In genomic region chrX:47649302-47649701, GRCh38 we compare ENCODE assay signal across 8 cellular contexts. TPM values are rescaled to one million over a fixed set of nuclear protein-coding genes. Genes with fewer than 3 reads are reported as not detected.
DNase-seq lines count a peak whose midpoint lies in the region; ATAC-seq, FAIRE-seq and TF ChIP-seq lines count a peak whose summit lies in the region.
"Had no signal": no experiment of that assay in that cellular context is flagged by ENCODE, and none has a peak within 500 bp of the region (broad histone marks: within the 10 kb centered on the region; RNA-seq: fewer than 3 reads in every experiment).

No MANE protein-coding gene starts in this region.

- FAIRE-seq in small intestine (lab: Jason Lieb, UNC): no peak

- H3K9me3 ChIP-seq in HAP-1 (no peaks in the 10 kb centered on the region), WERI-Rb-1 (ENCODE audit: severe bottlenecking) (no peaks in the 10 kb centered on the region), gastroesophageal sphincter (no peaks in the 10 kb centered on the region), small intestine (ENCODE audit: control insufficient read depth, low read depth) (no peaks in the 10 kb centered on the region)

- TF ChIP-seq EP300 in gastroesophageal sphincter (IDR thresholded peaks at IDR 0.05): no peak

- 10 to 20% methylated on average over 1 to 5 of the region's 7 CpGs for WGBS in gastroesophageal sphincter (ENCODE audit: low coverage in 1 of 2), 2 donors
- 7 to 56% (median 10%) methylated on average over 7 of the region's 7 CpGs for WGBS in small intestine, 3 donors

- H3K36me3 ChIP-seq in HAP-1 (replicated peaks) (peaks cover 29% of the 10 kb centered on the region), WERI-Rb-1 (peaks cover 6% of the 10 kb centered on the region; the same call in 1 of the 2 replicates), gastroesophageal sphincter (peaks cover 0 to 19% of the 10 kb centered on the region in 2 donors), small intestine (ENCODE audit: control insufficient read depth in 2 of 2, insufficient read depth in 2 of 2, low read length in 2 of 2) (no peaks in the 10 kb centered on the region)

- H3K27me3 ChIP-seq in HAP-1 (ENCODE audit: low read depth) (no peaks in the 10 kb centered on the region), WERI-Rb-1 (ENCODE audit: insufficient read depth, low read depth, severe bottlenecking) (peaks cover 5% of the 10 kb centered on the region), gastroesophageal sphincter (no peaks in the 10 kb centered on the region), small intestine (ENCODE audit: control insufficient read depth in 2 of 2, insufficient read depth in 2 of 2, low read length in 2 of 2) (no peaks in the 10 kb centered on the region)

- ATAC-seq in gastroesophageal sphincter: no peak

- no peak for TF ChIP-seq POLR2A in gastroesophageal sphincter (IDR thresholded peaks at IDR 0.05)

- H3K27ac ChIP-seq in WERI-Rb-1 (no peak overlapping the region), gastroesophageal sphincter (peak overlapping the region in 2 of 4 donors; percentile 89 to 90), small intestine (ENCODE audit: low read depth in 1 of 2, low read length in 1 of 2) (peak overlapping the region in 1 of 2 donors; percentile 3)

- H3K4me3 ChIP-seq in HAP-1 (peak overlapping the region; percentile 96), WERI-Rb-1 (ENCODE audit: low read depth, low read length) (peak overlapping the region; percentile 72), gastroesophageal sphincter (peak overlapping the region; percentile 74 to 96), small intestine (ENCODE audit: low read depth in 1 of 2, low read length in 2 of 2) (peak overlapping the region; percentile 20 to 76)

- TF ChIP-seq CTCF in WERI-Rb-1 (IDR thresholded peaks at IDR 0.05; ENCODE audit: low read depth, low read length) (no peak), gastroesophageal sphincter (IDR thresholded peaks at IDR 0.05) (no peak)

- in situ Hi-C loops in HAP-1 (cut with MboI; ENCODE audit: low sequenced_read_pairs): loop anchor here (5.0 kb wide), 1 partner anchor 87 kb away; the partner anchor contains the start of gene ARAF

- H3K4me1 ChIP-seq in HAP-1: peaks cover 10% of the 10 kb centered on the region
- H3K4me1 ChIP-seq in gastroesophageal sphincter: peaks cover 0 to 26% (median 2%) of the 10 kb centered on the region in 3 donors
- H3K4me1 ChIP-seq in small intestine (ENCODE audit: control insufficient read depth in 2 of 2, insufficient read depth in 1 of 2, low read depth in 1 of 2, low read length in 1 of 2): no peaks in the 10 kb centered on the region

- DNase-seq in HAP-1 (ENCODE audit: low spot score in 2 of 2): no peak
- DNase-seq in WERI-Rb-1: no peak
- DNase-seq in small intestine: no peak
- no peak for DNase-seq in DMS79 treated with DMSO at 0.1 percent for 48 hours (lab: John Stamatoyannopoulos, UW)
- no peak for DNase-seq in stimulated activated CD4-positive, alpha-beta T cell treated with anti-CD3 and anti-CD28 coated beads, Interleukin-15, amount 100 ng/mL, for 24 hours
- no peak for DNase-seq in iPS-NIHi11 (ENCODE audit: low spot score)
- DNase-seq: NCI-H774 had no signal

RNA-seq across cellular contexts. Expression of gene ELK1, which starts 1.1 kb away (rescaled TPM):
- total RNA-seq in gastroesophageal sphincter: 10 to 100 TPM; 20.0 to 26.8 (median 26.2) TPM
- 10 to 100 TPM in 2 of 3 donors, 1 to 10 TPM in 1; 8.7 to 20.7 (median 11.6) TPM for polyA plus RNA-seq in small intestine

RNA-seq across cellular contexts. Expression of gene UXT, which starts 9.7 kb away (rescaled TPM):
- 100 to 1,000 TPM in 1 of 4 donors, 10 to 100 TPM in 3; 66.5 to 112 (median 79.1) TPM for total RNA-seq in gastroesophageal sphincter
- 100 to 1,000 TPM; 131 to 221 (median 167) TPM for polyA plus RNA-seq in small intestine

RNA-seq across cellular contexts. Expression of gene CFP, which starts 19.6 kb away (rescaled TPM):
- total RNA-seq in gastroesophageal sphincter: 10 to 100 TPM in 1 of 4 donors, 1 to 10 TPM in 2, under 1 TPM in 1; 0.78 to 18.4 (median 4.7) TPM
- polyA plus RNA-seq in small intestine: 1 to 10 TPM in 2 of 3 donors, under 1 TPM in 1; 0.45 to 5.5 (median 4.1) TPM

RNA-seq across cellular contexts. Expression of gene SYN1, which starts 29.6 kb away (rescaled TPM):
- total RNA-seq in gastroesophageal sphincter: under 1 TPM in 2 of 4 donors, not detected in 2; 0.27 TPM
- polyA plus RNA-seq in small intestine: 1 to 10 TPM in 1 of 3 donors, under 1 TPM in 1, not detected in 1; 0.27 to 3.0 TPM
